Comparison of ENCODE assay signal across 26 cellular contexts in genomic region chr3:156513619-156514018, GRCh38. TPM values are rescaled to one million over a fixed set of nuclear protein-coding genes. Genes with fewer than 3 reads are reported as not detected.
DNase-seq lines count a peak whose midpoint lies in the region; ATAC-seq, FAIRE-seq and TF ChIP-seq lines count a peak whose summit lies in the region.
"Had no signal": no experiment of that assay in that cellular context is flagged by ENCODE, and none has a peak within 500 bp of the region (broad histone marks: within the 10 kb centered on the region; RNA-seq: fewer than 3 reads in every experiment).

No MANE protein-coding gene starts in this region.

- CTCF ChIA-PET in K562 (lab: Yijun Ruan, JAX; ENCODE audit: low intra/inter-chr PET ratio): no interaction called here

- WGBS in K562 (ENCODE audit: insufficient coverage, low coverage, missing lambda C conversion rate): 8% methylated on average over 5 of the region's 5 CpGs
- 35 to 52% (median 41%) methylated on average over 5 of the region's 5 CpGs for WGBS in stomach, 5 donors

- BruUV-seq in K562 (replicated peaks; lab: Mats Ljungman, UMichigan): no TSS peak

- no peak overlapping the region for H3K4me2 ChIP-seq in K562 (ENCODE audit: insufficient read depth, low read length)
- H3K4me2 ChIP-seq: BLaER1, hepatocyte, neural progenitor cell had no signal

- H3K27ac ChIP-seq in K562 (ENCODE audit: extremely low read depth, low read depth, low read length) (no peak overlapping the region), stomach (no peak overlapping the region)
- H3K27ac ChIP-seq: BLaER1, gastroesophageal sphincter, hepatocyte, neural progenitor cell had no signal

- H3K4me3 ChIP-seq in K562 (no peak overlapping the region), stomach (no peak overlapping the region)
- H3K4me3 ChIP-seq: BLaER1, gastroesophageal sphincter, GM12878, hepatocyte, neural progenitor cell had no signal

- H3K27me3 ChIP-seq in K562 (ENCODE audit: control insufficient read depth in 2 of 2, insufficient read depth in 2 of 2, low read length in 2 of 2) (no peaks in the 10 kb centered on the region; a peak in 3 of 5 replicates), stomach (no peaks in the 10 kb centered on the region)
- H3K27me3 ChIP-seq: BLaER1, gastroesophageal sphincter, hepatocyte, neural progenitor cell had no signal

- no peak overlapping the region for H2AFZ ChIP-seq in K562 (ENCODE audit: low read depth, low read length)
- H2AFZ ChIP-seq: hepatocyte, neural progenitor cell had no signal

- peaks cover 0 to 2% of the 10 kb centered on the region in 2 experiments; a peak in 1 of 5 replicates for H3K4me1 ChIP-seq in K562 (replicated peaks in 1 of 2; ENCODE audit: control insufficient read depth in 2 of 2, insufficient read depth in 2 of 2, low read length in 2 of 2)
- peaks cover 0 to 23% (median 10%) of the 10 kb centered on the region in 4 donors for H3K4me1 ChIP-seq in stomach
- H3K4me1 ChIP-seq: BLaER1, neural progenitor cell had no signal

- TF ChIP-seq RAD21 in K562 (CRISPR knock-in tag; conservative IDR thresholded peaks at IDR 0.05 in 1 of 2, IDR thresholded peaks at IDR 0.05 in 1 of 2): no peak

- H3K9ac ChIP-seq in K562 (ENCODE audit: insufficient read depth in 1 of 2, low read depth in 2 of 2, low read length in 2 of 2): no peak overlapping the region
- H3K9ac ChIP-seq: BLaER1, neural progenitor cell had no signal

- no peaks in the 10 kb centered on the region for H3K9me1 ChIP-seq in K562 (ENCODE audit: control insufficient read depth, insufficient read depth, low read length)

- no peak for TF ChIP-seq CTCF in K562 (IDR thresholded peaks at IDR 0.05 in 2 of 3, conservative IDR thresholded peaks at IDR 0.05 in 1 of 3; ENCODE audit: insufficient read depth in 2 of 3, low read depth in 1 of 3, low read length in 3 of 3)
- TF ChIP-seq CTCF in stomach (IDR thresholded peaks at IDR 0.05): no peak

- intact Hi-C loops in K562 (cut with micrococcal nuclease) (no loop called here), stomach (cut with DNase I; ENCODE audit: low total_unique reads) (loop anchor here (5.0 kb wide), 1 partner anchor 361 kb away; no protein-coding TSS in a partner anchor)

- DNase-seq in A172 (ENCODE audit: low spot score): peak; percentile 19
- DNase-seq in ELR (ENCODE audit: low read depth): peak; percentile 52
- peak; percentile 39 for DNase-seq in NCI-H146 (lab: John Stamatoyannopoulos, UW)
- no peak for DNase-seq in K562 (ENCODE audit: extremely low read depth in 1 of 4, low spot score in 3 of 4)
- no peak for DNase-seq in stomach
- DNase-seq in AG20443 (ENCODE audit: low spot score): no peak
- DNase-seq in SKM-1 (lab: John Stamatoyannopoulos, UW; ENCODE audit: unreplicated experiment): no peak
- DNase-seq: activated CD4-positive, alpha-beta T cell treated with anti-CD3 and anti-CD28 coated beads, Interleukin-2, amount 10 ng/mL, durations not matched to agents 7 days and 5 days; activated T-cell treated with anti-CD3 and anti-CD28 coated beads, Interleukin-2, amount 50 U/mL, for 4 hours; dermis blood vessel endothelial cell; HFFc6; NCI-H1694; NCI-H524; stimulated activated CD4-positive, alpha-beta T cell treated with anti-CD3 and anti-CD28 coated beads, Interleukin-4, amount 100 ng/mL, for 4 hours; T1000 had no signal

- POLR2A ChIA-PET in K562 (lab: Yijun Ruan, JAX): interaction anchor here (0.8 to 1.3 kb wide), 3 partner anchors 10 to 392 kb away, joined by 3 read pairs; no protein-coding TSS in a partner anchor

- no peaks in the 10 kb centered on the region for H3K79me2 ChIP-seq in K562 (ENCODE audit: control insufficient read depth, insufficient read depth, low read length)
- H3K79me2 ChIP-seq: hepatocyte had no signal

- ATAC-seq in K562 (no peak), HG02678 (IDR thresholded peaks at IDR 0.05; ENCODE audit: unreplicated experiment) (no peak)
- ATAC-seq: activated T-cell treated with anti-CD3 and anti-CD28 coated beads, Interleukin-2, amount 50 U/mL, for 4 hours; gastroesophageal sphincter; GM12878; left lobe of liver; sciatic nerve; stimulated activated memory B cell treated with anti-CD40 and anti-IgM and Interleukin-4, amounts not matched to agents 10 μg/mL and 1 μg/mL and 100 μg/mL, for 72 hours; WTC11 had no signal

- in situ Hi-C loops in K562 (cut with MboI): loop anchor here (25.0 kb wide), 1 partner anchor 351 kb away; no protein-coding TSS in a partner anchor

- H3K9me3 ChIP-seq in K562 (replicated peaks; ENCODE audit: control insufficient read depth, insufficient read depth, low read depth, low read length): no peaks in the 10 kb centered on the region
- no peaks in the 10 kb centered on the region for H3K9me3 ChIP-seq in stomach
- H3K9me3 ChIP-seq: BLaER1, gastroesophageal sphincter had no signal

- H3K36me3 ChIP-seq in K562 (ENCODE audit: control insufficient read depth, insufficient read depth, low read length): no peaks in the 10 kb centered on the region
- H3K36me3 ChIP-seq in stomach: no peaks in the 10 kb centered on the region
- H3K36me3 ChIP-seq: BLaER1, gastroesophageal sphincter, neural progenitor cell had no signal

- FAIRE-seq in K562 (lab: Jason Lieb, UNC): no peak
- FAIRE-seq: endometrium, GM12878 had no signal

- no peaks in the 10 kb centered on the region for H4K20me1 ChIP-seq in K562 (replicated peaks; ENCODE audit: control insufficient read depth, insufficient read depth, low read length)
- H4K20me1 ChIP-seq: BLaER1 had no signal

- TF ChIP-seq POLR2A in K562 (conservative IDR thresholded peaks at IDR 0.05) (no peak), stomach (IDR thresholded peaks at IDR 0.05) (no peak)

- TF ChIP-seq EP300 in K562 (IDR thresholded peaks at IDR 0.05; ENCODE audit: low read length) (no peak), stomach (IDR thresholded peaks at IDR 0.05) (no peak)

TF ChIP-seq in K562, 482 proteins besides CTCF, POLR2A, EP300 and RAD21 (continues in another document):
- TF ChIP-seq FOSL1 (tag; conservative IDR thresholded peaks at IDR 0.05) (peak; percentile 50; the same call in 1 of the 2 replicates), MAFG (tag; conservative IDR thresholded peaks at IDR 0.05) (0 out of 2 replicates have a peak, but pooled peaks have one; percentile 15), GATA2 (CRISPR knock-in tag; IDR thresholded peaks at IDR 0.05) (no peak), SAFB (IDR thresholded peaks at IDR 0.05; ENCODE audit: borderline replicate concordance, low read depth, low read length) (no peak), KHSRP (IDR thresholded peaks at IDR 0.05) (no peak), MAX (CRISPR knock-in tag; IDR thresholded peaks at IDR 0.05) (peak; percentile 32; the same call in 1 of the 2 replicates), SAP30 (IDR thresholded peaks at IDR 0.05; ENCODE audit: borderline replicate concordance, insufficient read depth, low read depth, low read length, poor library complexity, severe bottlenecking) (no peak), SP2 (IDR thresholded peaks at IDR 0.05; ENCODE audit: extremely low read depth, low read depth, low read length, poor library complexity, severe bottlenecking) (no peak), CHD2 (IDR thresholded peaks at IDR 0.05; ENCODE audit: low read depth, low read length) (no peak), ZBTB17 (CRISPR knock-in tag; IDR thresholded peaks at IDR 0.05) (no peak), FOXO4 (CRISPR knock-in tag; IDR thresholded peaks at IDR 0.05) (no peak), MEF2D (tag; conservative IDR thresholded peaks at IDR 0.05; ENCODE audit: low read depth) (no peak), NCOA6 (IDR thresholded peaks at IDR 0.05) (no peak), ELF2 (CRISPR knock-in tag; IDR thresholded peaks at IDR 0.05) (no peak), L3MBTL2 (IDR thresholded peaks at IDR 0.05) (no peak), GTF2F1 (IDR thresholded peaks at IDR 0.05; ENCODE audit: low read depth, low read length) (no peak), BRD9 (IDR thresholded peaks at IDR 0.05; ENCODE audit: low read depth, partially characterized antibody) (no peak), FOXA1 (IDR thresholded peaks at IDR 0.05; ENCODE audit: borderline replicate concordance) (no peak)

RNA-seq across cellular contexts. Expression of gene SSR3, which starts 41.3 kb away (rescaled TPM):
- 245 and 285 TPM in 2 replicates for total RNA-seq in A172 (2014; rRNA removed; shearing (Covaris generic))
- total RNA-seq in K562 (2011; cell fraction: chromatin; rRNA removed; ENCODE audit: low replicate concordance): 161 and 194 TPM in 2 replicates
- total RNA-seq in K562 (2011; cell fraction: nucleolus; rRNA removed): 173 and 183 TPM in 2 replicates
- total RNA-seq in K562 (2011; cell fraction: nucleoplasm; rRNA removed): 226 and 257 TPM in 2 replicates
- total RNA-seq in K562 (2014; rRNA removed) (104 and 139 TPM in 2 replicates), K562 (2014; rRNA removed; fragmentation: Illumina TruSeq; extraction: Trizol) (330 and 368 TPM in 2 replicates), K562 (2015; rRNA removed; fragmentation: Illumina TruSeq; extraction: Trizol) (206 and 248 TPM in 2 replicates), K562 (2021) (243 and 257 TPM in 2 replicates), stomach (100 to 1,000 TPM in 1 of 5 donors, 10 to 100 TPM in 4; 30.4 to 190 (median 77.1) TPM)
- polyA plus RNA-seq in K562 (2011; rRNA removed) (354 and 388 TPM in 2 replicates), K562 (2014; fragmentation: Illumina TruSeq; extraction: Trizol) (246 and 307 TPM in 2 replicates), K562 (2014; fragmentation: Nextera tagmentation; extraction: Ambion mirVana) (100 to 1,000 TPM; 423 to 464 TPM), K562 (2014; rRNA removed) (154 and 214 TPM in 2 replicates), stomach (10 to 100 TPM; 70.1 to 82.5 (median 76.6) TPM)
- 155 and 228 TPM in 2 replicates for polyA plus RNA-seq in K562 (2011; cell fraction: cytosol; rRNA removed)
- 70.9 and 103 TPM in 2 replicates for polyA plus RNA-seq in K562 (2011; cell fraction: nucleus; rRNA removed)
- 284 and 396 TPM in 2 replicates for polyA plus RNA-seq in K562 (2012)
- 571 and 620 TPM in 2 replicates for polyA minus RNA-seq in K562 (2011; rRNA and poly(A)+ RNA removed)
- 141 and 146 TPM in 2 replicates for polyA minus RNA-seq in K562 (2011; cell fraction: cytosol; rRNA and poly(A)+ RNA removed)
- polyA minus RNA-seq in K562 (2011; cell fraction: nucleus; rRNA and poly(A)+ RNA removed): 74.0 and 143 TPM in 2 replicates

Comparison
In these comparisons a context has a peak if more than half of its experiments do, and no peak if none do; other contexts are left out.
1. DNase-seq: peak in A172 (single experiment), ELR (single experiment) and NCI-H146 (single experiment); none in K562 (0 of 4), stomach (single experiment), AG20443 (single experiment) and SKM-1 (single experiment).